ENCODE assay signal across 17 cellular contexts in the genomic region with DNA sequence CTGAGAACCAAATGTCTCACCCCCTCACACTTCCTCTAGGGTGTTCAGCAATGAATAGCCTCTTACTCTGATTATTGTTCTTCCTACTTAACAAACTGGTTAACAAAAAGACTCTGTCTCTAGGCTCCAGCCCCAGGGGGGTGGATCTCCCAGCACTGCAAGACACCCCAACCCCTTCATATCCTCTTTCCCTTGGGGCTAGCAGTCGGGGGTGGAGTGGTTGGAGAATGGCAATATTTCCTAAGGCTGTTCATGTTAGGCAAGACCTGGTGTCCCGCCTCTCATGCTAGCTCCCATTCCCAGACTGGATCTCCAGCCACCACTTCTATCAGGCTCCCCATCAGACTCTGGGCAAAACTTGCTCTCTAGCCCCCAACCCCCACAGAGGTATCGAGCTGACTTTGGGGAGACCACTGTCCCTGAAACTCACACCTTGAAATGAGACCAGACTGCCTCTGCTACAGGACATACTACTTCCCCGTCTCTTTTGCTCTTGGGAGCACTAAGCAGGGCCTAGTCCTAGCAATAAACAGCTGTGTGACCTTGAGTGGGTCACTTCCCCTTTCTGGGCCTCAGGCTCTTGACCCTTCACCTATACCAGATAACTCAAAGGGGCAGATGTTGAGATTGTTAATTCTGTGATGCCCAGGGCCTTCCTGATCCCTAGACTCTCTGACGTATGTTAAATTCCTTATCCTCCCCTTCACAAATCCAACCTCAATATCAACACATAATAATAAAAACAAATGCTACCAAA. TPM values are rescaled to one million over a fixed set of nuclear protein-coding genes. Genes with fewer than 3 reads are reported as not detected.
DNase-seq lines count a peak whose midpoint lies in the region; ATAC-seq, FAIRE-seq and TF ChIP-seq lines count a peak whose summit lies in the region.
"Had no signal": no experiment of that assay in that cellular context is flagged by ENCODE, and none has a peak within 500 bp of the region (broad histone marks: within the 10 kb centered on the region; RNA-seq: fewer than 3 reads in every experiment).

No MANE protein-coding gene starts in this region.

- in situ Hi-C loops in GM12878 (cut with MboI), result no loop called here

- peaks cover 29% of the 10 kb centered on the region for H3K4me1 ChIP-seq in GM12878 (ENCODE audit: control insufficient read depth, insufficient read depth, low read length)

- RAD21 ChIA-PET in GM12878 (lab: Charles Lee; ENCODE audit: unreplicated experiment), result interaction anchor here (0.9 to 1.0 kb wide), 2 partner anchors 43 to 45 kb away, joined by 3 read pairs; partner anchors contain the start of genes CTC1 and PFAS

- TF ChIP-seq RAD21 in GM12878 (IDR thresholded peaks at IDR 0.05; ENCODE audit: insufficient read depth, low read depth, low read length), result no peak

- H3K4me3 Mint-ChIP-seq in activated naive CD8-positive, alpha-beta T cell treated with anti-CD3 and anti-CD28 coated beads, Interleukin-2, amount 10 ng/mL, durations not matched to agents 7 days and 5 days, result no peak overlapping the region
- no peak overlapping the region for H3K4me3 Mint-ChIP-seq in activated naive CD8-positive, alpha-beta T cell treated with anti-CD3 and anti-CD28 coated beads, Interleukin-2, amount 50 U/mL, for 24 hours
- H3K4me3 Mint-ChIP-seq in stimulated activated memory B cell treated with anti-CD40 and anti-IgM and Interleukin-4, amounts not matched to agents 10 μg/mL and 1 μg/mL and 100 μg/mL, for 72 hours, result no peak overlapping the region

- peak overlapping the region; percentile 55 for H3K27ac Mint-ChIP-seq in activated naive CD8-positive, alpha-beta T cell treated with anti-CD3 and anti-CD28 coated beads, Interleukin-2, amount 10 ng/mL, durations not matched to agents 7 days and 5 days
- no peak overlapping the region for H3K27ac Mint-ChIP-seq in activated naive CD8-positive, alpha-beta T cell treated with anti-CD3 and anti-CD28 coated beads, Interleukin-2, amount 50 U/mL, for 24 hours
- peak overlapping the region; percentile 23 for H3K27ac Mint-ChIP-seq in stimulated activated memory B cell treated with anti-CD40 and anti-IgM and Interleukin-4, amounts not matched to agents 10 μg/mL and 1 μg/mL and 100 μg/mL, for 72 hours

- H3K9ac ChIP-seq in GM12878 (ENCODE audit: control insufficient read depth, insufficient read depth, low read length), result no peak overlapping the region
- H3K9ac ChIP-seq: GM23248 had no signal

- no peaks in the 10 kb centered on the region for H3K36me3 ChIP-seq in GM12878 (ENCODE audit: control insufficient read depth in 2 of 2, insufficient read depth in 2 of 2, low read length in 1 of 2)
- H3K36me3 ChIP-seq: sigmoid colon had no signal

- peak overlapping the region; percentile 35 for H2AFZ ChIP-seq in GM12878 (ENCODE audit: control insufficient read depth, low read depth, low read length)
- H2AFZ ChIP-seq: GM23248 had no signal

- no peaks in the 10 kb centered on the region for H3K27me3 Mint-ChIP-seq in activated naive CD8-positive, alpha-beta T cell treated with anti-CD3 and anti-CD28 coated beads, Interleukin-2, amount 10 ng/mL, durations not matched to agents 7 days and 5 days
- H3K27me3 Mint-ChIP-seq in activated naive CD8-positive, alpha-beta T cell treated with anti-CD3 and anti-CD28 coated beads, Interleukin-2, amount 50 U/mL, for 24 hours, result no peaks in the 10 kb centered on the region
- no peaks in the 10 kb centered on the region for H3K27me3 Mint-ChIP-seq in stimulated activated memory B cell treated with anti-CD40 and anti-IgM and Interleukin-4, amounts not matched to agents 10 μg/mL and 1 μg/mL and 100 μg/mL, for 72 hours

- no peak for FAIRE-seq in GM12878 (lab: Jason Lieb, UNC)
- FAIRE-seq: colon had no signal

- no peak for DNase-seq in activated naive CD8-positive, alpha-beta T cell treated with anti-CD3 and anti-CD28 coated beads, Interleukin-2, amount 10 ng/mL, durations not matched to agents 7 days and 5 days
- no peak for DNase-seq in activated naive CD8-positive, alpha-beta T cell treated with anti-CD3 and anti-CD28 coated beads, Interleukin-2, amount 50 U/mL, for 24 hours
- peak; percentile 23 for DNase-seq in NAMALWA (ENCODE audit: low spot score)
- no peak for DNase-seq in GM12878 (ENCODE audit: low read depth, low spot score)
- no peak for DNase-seq in cerebellar cortex (ENCODE audit: low spot score)
- no peak for DNase-seq in left lobe of liver (ENCODE audit: low spot score)
- DNase-seq in NCI-H446 treated with DMSO at 0.1 percent for 48 hours (lab: John Stamatoyannopoulos, UW), result no peak
- DNase-seq: GM23248; MM.1S; NK-92 treated with Interleukin-12 subunit alpha and Interleukin-12 subunit beta, amount 100 ng/mL, for 24 hours; sigmoid colon; stimulated activated CD4-positive, alpha-beta T cell treated with anti-CD3 and anti-CD28 coated beads, Interleukin-4, amount 100 ng/mL, for 24 hours had no signal

- 46% methylated on average over 5 of the region's 5 CpGs for WGBS in GM12878 (ENCODE audit: insufficient coverage, insufficient replicate concordance, low lambda C conversion rate, missing lambda C conversion rate)

- peaks cover 40% of the 10 kb centered on the region for H3K4me1 Mint-ChIP-seq in activated naive CD8-positive, alpha-beta T cell treated with anti-CD3 and anti-CD28 coated beads, Interleukin-2, amount 10 ng/mL, durations not matched to agents 7 days and 5 days
- H3K4me1 Mint-ChIP-seq in activated naive CD8-positive, alpha-beta T cell treated with anti-CD3 and anti-CD28 coated beads, Interleukin-2, amount 50 U/mL, for 24 hours, result peaks cover 35% of the 10 kb centered on the region
- H3K4me1 Mint-ChIP-seq in stimulated activated memory B cell treated with anti-CD40 and anti-IgM and Interleukin-4, amounts not matched to agents 10 μg/mL and 1 μg/mL and 100 μg/mL, for 72 hours, result peaks cover 61% of the 10 kb centered on the region

- SMC1A ChIA-PET in GM12878 (lab: Charles Lee; ENCODE audit: uncharacterized antibody, unreplicated experiment), result interaction anchor here (0.7 to 3.8 kb wide), 5 partner anchors 11 to 71 kb away, joined by 3 to 40 read pairs (median 4); no protein-coding TSS in a partner anchor

- no peaks in the 10 kb centered on the region for H3K9me3 ChIP-seq in GM12878 (replicated peaks; ENCODE audit: control insufficient read depth, insufficient read depth, low read length)
- H3K9me3 ChIP-seq: sigmoid colon, SJSA1 had no signal

- H3K27me3 ChIP-seq in GM12878 (replicated peaks in 1 of 2; ENCODE audit: control insufficient read depth in 2 of 2, insufficient read depth in 2 of 2, low read length in 1 of 2), result no peaks in the 10 kb centered on the region
- H3K27me3 ChIP-seq: sigmoid colon, SJSA1 had no signal

- intact Hi-C loops in GM12878 (cut with micrococcal nuclease; ENCODE audit: unreplicated experiment), result no loop called here

- no peak for ATAC-seq in activated naive CD8-positive, alpha-beta T cell treated with anti-CD3 and anti-CD28 coated beads, Interleukin-2, amount 10 ng/mL, durations not matched to agents 7 days and 5 days (ENCODE audit: low read depth)
- no peak for ATAC-seq in activated naive CD8-positive, alpha-beta T cell treated with anti-CD3 and anti-CD28 coated beads, Interleukin-2, amount 50 U/mL, for 24 hours
- ATAC-seq in GM12878 (no peak), left lobe of liver (no peak)
- ATAC-seq in stimulated activated memory B cell treated with anti-CD40 and anti-IgM and Interleukin-4, amounts not matched to agents 10 μg/mL and 1 μg/mL and 100 μg/mL, for 72 hours, result no peak

- H3K4me2 ChIP-seq in GM12878 (ENCODE audit: control insufficient read depth, insufficient read depth), result peak overlapping the region; percentile 22

- TF ChIP-seq CTCF in GM12878 (IDR thresholded peaks at IDR 0.05 in 2 of 3, conservative IDR thresholded peaks at IDR 0.05 in 1 of 3; ENCODE audit: control insufficient read depth in 2 of 3, extremely low read depth in 1 of 3, insufficient read depth in 1 of 3, low read depth in 3 of 3, low read length in 3 of 3), result no peak

- POLR2A ChIA-PET in activated naive CD8-positive, alpha-beta T cell treated with anti-CD3 and anti-CD28 coated beads, Interleukin-2, amount 10 ng/mL, durations not matched to agents 7 days and 5 days (lab: Charles Lee), result interaction anchor here (2.6 kb wide), 1 partner anchor 45 kb away, joined by 10 read pairs; the partner anchor contains the start of genes CTC1 and PFAS
- POLR2A ChIA-PET in GM12878 (lab: Charles Lee), result interaction anchor here (0.5 to 1.2 kb wide), 6 partner anchors 43 to 174 kb away, joined by 3 to 6 read pairs (median 5); partner anchors contain the start of genes BORCS6 and CTC1

- peaks cover 10% of the 10 kb centered on the region for H3K36me3 Mint-ChIP-seq in activated naive CD8-positive, alpha-beta T cell treated with anti-CD3 and anti-CD28 coated beads, Interleukin-2, amount 10 ng/mL, durations not matched to agents 7 days and 5 days
- peaks cover 5% of the 10 kb centered on the region for H3K36me3 Mint-ChIP-seq in activated naive CD8-positive, alpha-beta T cell treated with anti-CD3 and anti-CD28 coated beads, Interleukin-2, amount 50 U/mL, for 24 hours (ENCODE audit: low read depth)
- H3K36me3 Mint-ChIP-seq in stimulated activated memory B cell treated with anti-CD40 and anti-IgM and Interleukin-4, amounts not matched to agents 10 μg/mL and 1 μg/mL and 100 μg/mL, for 72 hours, result peaks cover 11% of the 10 kb centered on the region

- H3K79me2 ChIP-seq in GM12878 (ENCODE audit: control insufficient read depth, insufficient read depth, low read length), result peaks cover 6% of the 10 kb centered on the region

- peaks cover 1% of the 10 kb centered on the region for H3K9me3 Mint-ChIP-seq in activated naive CD8-positive, alpha-beta T cell treated with anti-CD3 and anti-CD28 coated beads, Interleukin-2, amount 10 ng/mL, durations not matched to agents 7 days and 5 days
- H3K9me3 Mint-ChIP-seq in activated naive CD8-positive, alpha-beta T cell treated with anti-CD3 and anti-CD28 coated beads, Interleukin-2, amount 50 U/mL, for 24 hours, result no peaks in the 10 kb centered on the region
- no peaks in the 10 kb centered on the region for H3K9me3 Mint-ChIP-seq in stimulated activated memory B cell treated with anti-CD40 and anti-IgM and Interleukin-4, amounts not matched to agents 10 μg/mL and 1 μg/mL and 100 μg/mL, for 72 hours

- H3K27ac ChIP-seq in GM12878 (ENCODE audit: control insufficient read depth, insufficient read depth), result no peak overlapping the region
- H3K27ac ChIP-seq: epithelial cell of prostate, GM23248, sigmoid colon, SJSA1 had no signal

- TF ChIP-seq EP300 in GM12878 (IDR thresholded peaks at IDR 0.05; ENCODE audit: borderline replicate concordance in 1 of 2, control insufficient read depth in 1 of 2, low read depth in 2 of 2, low read length in 2 of 2), result no peak

- no peak overlapping the region for H3K4me3 ChIP-seq in GM12878
- H3K4me3 ChIP-seq: GM23248, lung, sigmoid colon, SJSA1 had no signal

- TF ChIP-seq POLR2A in GM12878 (IDR thresholded peaks at IDR 0.05; ENCODE audit: low read depth, low read length), result no peak

- BruUV-seq in GM12878 (replicated peaks; lab: Mats Ljungman, UMichigan), result no TSS peak

- H4K20me1 ChIP-seq in GM12878 (ENCODE audit: control insufficient read depth, insufficient read depth), result no peaks in the 10 kb centered on the region

- CTCF ChIA-PET in GM12878 (lab: Yijun Ruan, JAX), result interaction anchor here (0.8 to 1.2 kb wide), 3 partner anchors 8 to 174 kb away, joined by 3 to 5 read pairs (median 3); no protein-coding TSS in a partner anchor

RNA-seq across cellular contexts. Expression of gene SLC25A35, which starts 2.4 kb away (rescaled TPM):
- 1 to 10 TPM; 7.4 to 9.1 TPM for total RNA-seq in activated naive CD8-positive, alpha-beta T cell treated with anti-CD3 and anti-CD28 coated beads, Interleukin-2, amount 10 ng/mL, durations not matched to agents 7 days and 5 days
- total RNA-seq in GM12878 (2013; cell fraction: nucleolus; rRNA removed), result 5.0 and 6.5 TPM in 2 replicates
- total RNA-seq in GM12878 (2014; rRNA removed), result 1.6 and 1.7 TPM in 2 replicates
- total RNA-seq in GM12878 (2014; rRNA removed; fragmentation: Illumina TruSeq; extraction: Trizol), result 1.1 and 1.5 TPM in 2 replicates
- total RNA-seq in GM12878 (2021), result 3.4 and 4.7 TPM in 2 replicates
- 1.7 TPM for polyA plus RNA-seq in GM12878 (2011; ENCODE audit: low read depth)
- polyA plus RNA-seq in GM12878 (2011; rRNA removed), result 0.91 and 2.0 TPM in 2 replicates
- polyA plus RNA-seq in GM12878 (2011; cell fraction: cytosol; rRNA removed), result 2.4 and 2.8 TPM in 2 replicates
- 12.6 and 18.6 TPM in 2 replicates for polyA plus RNA-seq in GM12878 (2011; cell fraction: nucleus; rRNA removed)
- polyA plus RNA-seq in GM12878 (2012), result 2.8 and 3.0 TPM in 2 replicates
- polyA plus RNA-seq in GM12878 (2014; fragmentation: Illumina TruSeq; extraction: Trizol), result 2.6 and 3.2 TPM in 2 replicates
- polyA plus RNA-seq in GM12878 (2014; fragmentation: Nextera tagmentation; extraction: Ambion mirVana), result 1 to 10 TPM; 1.2 to 2.3 TPM
- polyA plus RNA-seq in GM12878 (2014; rRNA removed), result 4.2 and 4.6 TPM in 2 replicates
- polyA plus RNA-seq in GM12878 (2016; fragmentation: Nextera tagmentation; extraction: Ambion mirVana), result 1 to 10 TPM; 1.8 to 2.2 TPM
- polyA minus RNA-seq in GM12878 (2011; rRNA and poly(A)+ RNA removed), result 2.0 and 2.2 TPM in 2 replicates
- polyA minus RNA-seq in GM12878 (2011; cell fraction: cytosol; rRNA and poly(A)+ RNA removed), result 0.53 and 1.1 TPM in 2 replicates
- polyA minus RNA-seq in GM12878 (2011; cell fraction: nucleus; rRNA and poly(A)+ RNA removed), result 2.8 and 6.6 TPM in 2 replicates
- 2.3 TPM for total RNA-seq in left lobe of liver

RNA-seq across cellular contexts. Expression of gene RANGRF, which starts 4.3 kb away (rescaled TPM):
- total RNA-seq in activated naive CD8-positive, alpha-beta T cell treated with anti-CD3 and anti-CD28 coated beads, Interleukin-2, amount 10 ng/mL, durations not matched to agents 7 days and 5 days, result 10 to 100 TPM; 43.6 to 44.9 TPM
- total RNA-seq in GM12878 (2013; cell fraction: nucleolus; rRNA removed), result 3.2 and 3.6 TPM in 2 replicates
- 48.8 and 52.3 TPM in 2 replicates for total RNA-seq in GM12878 (2014; rRNA removed)
- total RNA-seq in GM12878 (2014; rRNA removed; fragmentation: Illumina TruSeq; extraction: Trizol), result 26.9 and 30.1 TPM in 2 replicates
- 41.9 and 48.9 TPM in 2 replicates for total RNA-seq in GM12878 (2021)
- 24.4 TPM for polyA plus RNA-seq in GM12878 (2011; ENCODE audit: low read depth)
- polyA plus RNA-seq in GM12878 (2011; rRNA removed), result 37.0 and 63.3 TPM in 2 replicates
- polyA plus RNA-seq in GM12878 (2011; cell fraction: cytosol; rRNA removed), result 88.3 and 119 TPM in 2 replicates
- polyA plus RNA-seq in GM12878 (2011; cell fraction: nucleus; rRNA removed), result 84.7 and 108 TPM in 2 replicates
- polyA plus RNA-seq in GM12878 (2012), result 33.7 and 42.9 TPM in 2 replicates
- 31.3 and 47.5 TPM in 2 replicates for polyA plus RNA-seq in GM12878 (2014; fragmentation: Illumina TruSeq; extraction: Trizol)
- polyA plus RNA-seq in GM12878 (2014; fragmentation: Nextera tagmentation; extraction: Ambion mirVana), result 100 to 1,000 TPM; 123 to 181 TPM
- polyA plus RNA-seq in GM12878 (2014; rRNA removed), result 59.5 and 67.1 TPM in 2 replicates
- 10 to 100 TPM; 87.2 to 91.4 TPM for polyA plus RNA-seq in GM12878 (2016; fragmentation: Nextera tagmentation; extraction: Ambion mirVana)
- 23.9 and 48.8 TPM in 2 replicates for polyA minus RNA-seq in GM12878 (2011; rRNA and poly(A)+ RNA removed)
- polyA minus RNA-seq in GM12878 (2011; cell fraction: cytosol; rRNA and poly(A)+ RNA removed), result 24.4 and 24.7 TPM in 2 replicates
- polyA minus RNA-seq in GM12878 (2011; cell fraction: nucleus; rRNA and poly(A)+ RNA removed), result 10.2 and 14.9 TPM in 2 replicates
- total RNA-seq in left lobe of liver, result 6.6 TPM

RNA-seq across cellular contexts. Expression of gene ARHGEF15, which starts 17.2 kb away (rescaled TPM):
- total RNA-seq in activated naive CD8-positive, alpha-beta T cell treated with anti-CD3 and anti-CD28 coated beads, Interleukin-2, amount 10 ng/mL, durations not matched to agents 7 days and 5 days, result not detected
- total RNA-seq in GM12878 (2013; cell fraction: nucleolus; rRNA removed), result not detected in 2 replicates
- not detected in 2 replicates for total RNA-seq in GM12878 (2014; rRNA removed)
- not detected in 2 replicates for total RNA-seq in GM12878 (2014; rRNA removed; fragmentation: Illumina TruSeq; extraction: Trizol)
- not detected in 2 replicates for total RNA-seq in GM12878 (2021)
- polyA plus RNA-seq in GM12878 (2011; ENCODE audit: low read depth), result not detected
- polyA plus RNA-seq in GM12878 (2011; rRNA removed), result not detected in 2 replicates
- polyA plus RNA-seq in GM12878 (2011; cell fraction: cytosol; rRNA removed), result not detected in 2 replicates
- polyA plus RNA-seq in GM12878 (2011; cell fraction: nucleus; rRNA removed), result not detected in 2 replicates
- polyA plus RNA-seq in GM12878 (2012), result not detected in 2 replicates
- polyA plus RNA-seq in GM12878 (2014; fragmentation: Illumina TruSeq; extraction: Trizol), result not detected in 2 replicates
- polyA plus RNA-seq in GM12878 (2014; fragmentation: Nextera tagmentation; extraction: Ambion mirVana), result not detected
- polyA plus RNA-seq in GM12878 (2014; rRNA removed), result not detected in 2 replicates
- polyA plus RNA-seq in GM12878 (2016; fragmentation: Nextera tagmentation; extraction: Ambion mirVana), result not detected
- not detected in 2 replicates for polyA minus RNA-seq in GM12878 (2011; rRNA and poly(A)+ RNA removed)
- polyA minus RNA-seq in GM12878 (2011; cell fraction: cytosol; rRNA and poly(A)+ RNA removed), result not detected in 2 replicates
- not detected in 2 replicates for polyA minus RNA-seq in GM12878 (2011; cell fraction: nucleus; rRNA and poly(A)+ RNA removed)
- total RNA-seq in left lobe of liver, result 1.9 TPM
- total RNA-seq: GM23248, SJSA1 had no signal
- polyA plus RNA-seq: GM23248 had no signal

RNA-seq across cellular contexts. Expression of gene PFAS, which starts 43.7 kb away (rescaled TPM):
- 10 to 100 TPM; 47.2 to 56.8 TPM for total RNA-seq in activated naive CD8-positive, alpha-beta T cell treated with anti-CD3 and anti-CD28 coated beads, Interleukin-2, amount 10 ng/mL, durations not matched to agents 7 days and 5 days
- 63.4 and 75.4 TPM in 2 replicates for total RNA-seq in GM12878 (2013; cell fraction: nucleolus; rRNA removed)
- total RNA-seq in GM12878 (2014; rRNA removed), result 65.5 and 73.4 TPM in 2 replicates
- 25.8 and 30.3 TPM in 2 replicates for total RNA-seq in GM12878 (2014; rRNA removed; fragmentation: Illumina TruSeq; extraction: Trizol)
- 113 and 122 TPM in 2 replicates for total RNA-seq in GM12878 (2021)
- 23.9 TPM for polyA plus RNA-seq in GM12878 (2011; ENCODE audit: low read depth)
- 18.8 and 42.4 TPM in 2 replicates for polyA plus RNA-seq in GM12878 (2011; rRNA removed)
- 34.4 and 37.7 TPM in 2 replicates for polyA plus RNA-seq in GM12878 (2011; cell fraction: cytosol; rRNA removed)
- 85.3 and 143 TPM in 2 replicates for polyA plus RNA-seq in GM12878 (2011; cell fraction: nucleus; rRNA removed)
- 24.8 and 37.2 TPM in 2 replicates for polyA plus RNA-seq in GM12878 (2012)
- polyA plus RNA-seq in GM12878 (2014; fragmentation: Illumina TruSeq; extraction: Trizol), result 31.3 and 36.4 TPM in 2 replicates
- 10 to 100 TPM; 13.9 to 16.1 TPM for polyA plus RNA-seq in GM12878 (2014; fragmentation: Nextera tagmentation; extraction: Ambion mirVana)
- polyA plus RNA-seq in GM12878 (2014; rRNA removed), result 51.9 and 63.8 TPM in 2 replicates
- 10 to 100 TPM; 72.1 to 77.0 TPM for polyA plus RNA-seq in GM12878 (2016; fragmentation: Nextera tagmentation; extraction: Ambion mirVana)
- polyA minus RNA-seq in GM12878 (2011; rRNA and poly(A)+ RNA removed), result 56.5 and 90.4 TPM in 2 replicates
- 34.6 and 38.9 TPM in 2 replicates for polyA minus RNA-seq in GM12878 (2011; cell fraction: cytosol; rRNA and poly(A)+ RNA removed)
- polyA minus RNA-seq in GM12878 (2011; cell fraction: nucleus; rRNA and poly(A)+ RNA removed), result 38.6 and 68.2 TPM in 2 replicates
- 18.9 TPM for total RNA-seq in left lobe of liver

RNA-seq across cellular contexts. Expression of gene CTC1, which starts 45.0 kb away (rescaled TPM):
- 100 to 1,000 TPM; 129 to 130 TPM for total RNA-seq in activated naive CD8-positive, alpha-beta T cell treated with anti-CD3 and anti-CD28 coated beads, Interleukin-2, amount 10 ng/mL, durations not matched to agents 7 days and 5 days
- total RNA-seq in GM12878 (2013; cell fraction: nucleolus; rRNA removed), result 125 and 136 TPM in 2 replicates
- total RNA-seq in GM12878 (2014; rRNA removed), result 13.9 and 14.6 TPM in 2 replicates
- total RNA-seq in GM12878 (2014; rRNA removed; fragmentation: Illumina TruSeq; extraction: Trizol), result 9.9 and 12.3 TPM in 2 replicates
- 40.7 and 45.7 TPM in 2 replicates for total RNA-seq in GM12878 (2021)
- 16.0 TPM for polyA plus RNA-seq in GM12878 (2011; ENCODE audit: low read depth)
- 16.9 and 26.5 TPM in 2 replicates for polyA plus RNA-seq in GM12878 (2011; rRNA removed)
- 23.3 and 39.5 TPM in 2 replicates for polyA plus RNA-seq in GM12878 (2011; cell fraction: cytosol; rRNA removed)
- polyA plus RNA-seq in GM12878 (2011; cell fraction: nucleus; rRNA removed), result 259 and 294 TPM in 2 replicates
- polyA plus RNA-seq in GM12878 (2012), result 34.3 and 34.5 TPM in 2 replicates
- polyA plus RNA-seq in GM12878 (2014; fragmentation: Illumina TruSeq; extraction: Trizol), result 25.5 and 26.4 TPM in 2 replicates
- polyA plus RNA-seq in GM12878 (2014; fragmentation: Nextera tagmentation; extraction: Ambion mirVana), result 1 to 10 TPM; 6.6 to 7.0 TPM
- polyA plus RNA-seq in GM12878 (2014; rRNA removed), result 23.5 and 30.2 TPM in 2 replicates
- 10 to 100 TPM; 27.5 to 28.5 TPM for polyA plus RNA-seq in GM12878 (2016; fragmentation: Nextera tagmentation; extraction: Ambion mirVana)
- 44.8 and 48.2 TPM in 2 replicates for polyA minus RNA-seq in GM12878 (2011; rRNA and poly(A)+ RNA removed)
- 7.7 and 12.4 TPM in 2 replicates for polyA minus RNA-seq in GM12878 (2011; cell fraction: cytosol; rRNA and poly(A)+ RNA removed)
- polyA minus RNA-seq in GM12878 (2011; cell fraction: nucleus; rRNA and poly(A)+ RNA removed), result 110 and 134 TPM in 2 replicates
- total RNA-seq in left lobe of liver, result 18.1 TPM
